29 cellular contexts compared by ENCODE assay signal in the genomic region with DNA sequence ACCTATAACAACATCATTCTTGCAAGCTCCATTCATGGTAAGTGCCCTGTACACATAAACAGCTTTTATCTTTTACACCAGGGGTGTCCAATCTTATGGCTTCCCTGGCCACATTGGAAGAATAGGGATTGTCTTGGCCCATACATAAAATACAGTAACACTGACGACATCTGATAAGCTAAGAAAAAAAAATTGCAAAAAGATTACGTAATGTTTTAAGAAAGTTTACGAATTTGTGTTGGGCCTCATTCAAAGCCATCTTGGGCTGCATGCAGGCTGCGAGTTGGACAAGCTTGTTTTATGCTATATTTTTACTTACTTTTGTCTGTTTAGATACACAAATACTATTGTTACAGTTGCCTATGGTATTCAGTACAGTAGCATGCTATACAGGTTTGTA.
"Had no signal": no experiment of that assay in that cellular context is flagged by ENCODE, and none has a peak within 500 bp of the region (broad histone marks: within the 10 kb centered on the region; RNA-seq: fewer than 3 reads in every experiment).

No MANE protein-coding gene starts in this region.

- DNase-seq: activated B cell treated with CpG ODN at 0.5 μM for 24 hours; activated CD4-positive, alpha-beta T cell treated with anti-CD3 and anti-CD28 coated beads for 48 hours; activated CD4-positive, alpha-beta T cell treated with anti-CD3 and anti-CD28 coated beads, Interleukin-2, amount 50 U/mL, for 1 hour; activated CD4-positive, alpha-beta T cell treated with anti-CD3 and anti-CD28 coated beads, Interleukin-2, amount 50 U/mL, for 48 hours; activated CD8-positive, alpha-beta memory T cell treated with anti-CD3 and anti-CD28 coated beads for 24 hours; activated CD8-positive, alpha-beta T cell treated with anti-CD3 and anti-CD28 coated beads for 36 hours; activated effector memory CD4-positive, alpha-beta T cell treated with Interleukin-2 at 50 U/mL for 16 hours; activated gamma-delta T cell treated with Interleukin-2 at 50 U/mL for 16 hours; activated naive CD4-positive, alpha-beta T cell treated with anti-CD3 and anti-CD28 coated beads, Interleukin-2, amount 50 U/mL, for 16 hours; activated naive CD4-positive, alpha-beta T cell treated with Interleukin-2 at 50 U/mL for 16 hours; activated T-cell treated with anti-CD3 and anti-CD28 coated beads, Interleukin-2, amount 50 U/mL, for 4 hours; amniotic stem cell; anterior cingulate cortex; brain microvascular endothelial cell; dorsolateral prefrontal cortex; effector memory CD4-positive, alpha-beta T cell; endodermal cell; foreskin fibroblast; head of caudate nucleus; T-helper 1 cell; T-helper 17 cell; T1000; WERI-Rb-1 had no signal

- H3K4me3 ChIP-seq: coronary artery, dorsolateral prefrontal cortex had no signal

- FAIRE-seq: astrocyte, bronchial epithelial cell had no signal

- ATAC-seq: activated CD4-positive, CD25-positive, alpha-beta regulatory T cell treated with anti-CD3 and anti-CD28 coated beads, Interleukin-2, amount 50 U/mL, for 24 hours; activated CD8-positive, alpha-beta T cell treated with anti-CD3 and anti-CD28 coated beads for 36 hours; activated T-cell treated with anti-CD3 and anti-CD28 coated beads, Interleukin-2, amount 50 U/mL, for 4 hours; activated T-helper 17 cell treated with anti-CD3 and anti-CD28 coated beads, Interleukin-2, amount 50 U/mL, for 72 hours; esophagus mucosa; T-helper 17 cell had no signal
